1 cellular context compared by ENCODE assay signal in genomic region chr1:6485937-6486250, GRCh38.
TF ChIP-seq lines count a peak whose summit lies in the region.

No MANE protein-coding gene starts in this region.

TF ChIP-seq in GM23338, 12 proteins besides CTCF, POLR2A, EP300 and RAD21 (continued from another document):
- no peak for TF ChIP-seq REST (IDR thresholded peaks at IDR 0.05; ENCODE audit: unreplicated experiment)
- TF ChIP-seq CREB1 (CRISPR knock-in tag; IDR thresholded peaks at IDR 0.05; ENCODE audit: low read depth) = no peak
- TF ChIP-seq ETS1 (IDR thresholded peaks at IDR 0.05) = no peak
- TF ChIP-seq ZNF114 (CRISPR knock-in tag; IDR thresholded peaks at IDR 0.05) = no peak
TF ChIP-seq in GM23338: peak in this region for 0.
